8 cellular contexts compared by ENCODE assay signal in the genomic region with DNA sequence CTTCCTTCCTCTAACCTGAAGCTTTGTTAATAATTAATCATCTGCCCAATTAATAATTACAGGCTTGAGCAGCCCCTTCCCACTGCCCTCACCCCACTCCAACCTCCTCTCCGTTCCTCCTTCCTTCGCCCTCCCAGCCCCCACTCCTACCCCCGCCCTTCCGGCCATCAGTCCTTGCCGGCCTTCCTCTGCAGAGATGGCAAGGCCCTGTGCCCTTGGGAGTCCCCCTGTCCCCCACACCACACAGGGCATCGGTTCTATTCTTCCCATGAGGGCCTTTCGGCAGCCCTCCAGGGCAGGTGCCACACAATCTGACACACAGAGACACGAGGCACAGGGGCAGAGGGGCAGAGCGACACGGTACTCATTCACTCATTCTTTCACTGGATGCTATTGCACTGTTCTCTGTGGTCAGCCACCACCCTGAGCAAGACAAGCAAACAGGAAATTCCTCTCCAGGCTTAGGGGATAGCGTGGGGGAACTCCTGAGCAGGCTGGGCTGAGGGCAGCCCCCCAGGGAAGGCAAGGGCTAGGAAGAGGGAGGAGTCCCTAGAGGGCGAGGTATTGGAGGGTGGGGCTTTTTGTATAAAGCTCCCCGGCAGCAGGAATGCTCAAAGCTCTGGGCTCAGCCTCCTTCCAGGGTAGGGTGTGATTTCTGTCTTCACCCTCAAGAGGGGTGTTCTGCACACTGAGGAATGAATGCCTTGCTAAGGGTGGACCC. TPM values are rescaled to one million over a fixed set of nuclear protein-coding genes. Genes with fewer than 3 reads are reported as not detected.
DNase-seq lines count a peak whose midpoint lies in the region; ATAC-seq and TF ChIP-seq lines count a peak whose summit lies in the region.

No MANE protein-coding gene starts in this region.

- peak overlapping the region in 5 of 7 donors; percentile 47 to 80 (median 68) for H3K27ac Mint-ChIP-seq in CD4-positive, alpha-beta memory T cell
- H3K27ac Mint-ChIP-seq in natural killer cell, result peak overlapping the region in 1 of 2 donors; percentile 66

- no peaks in the 10 kb centered on the region for H3K9me3 ChIP-seq in CD4-positive, alpha-beta memory T cell (ENCODE audit: control insufficient read depth in 1 of 2, low read length in 2 of 2)
- no peaks in the 10 kb centered on the region for H3K9me3 ChIP-seq in colonic mucosa

- H3K36me3 Mint-ChIP-seq in CD4-positive, alpha-beta memory T cell, result no peaks in the 10 kb centered on the region
- H3K36me3 Mint-ChIP-seq in natural killer cell, result no peaks in the 10 kb centered on the region

- H3K27me3 Mint-ChIP-seq in CD4-positive, alpha-beta memory T cell, result peaks cover 0 to 3% of the 10 kb centered on the region in 2 donors
- peaks cover 0 to 2% of the 10 kb centered on the region in 2 donors for H3K27me3 Mint-ChIP-seq in natural killer cell (ENCODE audit: low read depth in 2 of 2)

- H3K27ac ChIP-seq in CD4-positive, alpha-beta memory T cell (ENCODE audit: low read depth, low read length), result no peak overlapping the region
- peak overlapping the region; percentile 27 for H3K27ac ChIP-seq in colonic mucosa

- H3K4me1 ChIP-seq in CD4-positive, alpha-beta memory T cell (ENCODE audit: insufficient read depth, low read length), result peaks cover 19% of the 10 kb centered on the region
- H3K4me1 ChIP-seq in colonic mucosa, result peaks cover 35% of the 10 kb centered on the region

- POLR2A ChIA-PET in CD4-positive, alpha-beta memory T cell (lab: Charles Lee; ENCODE audit: partially characterized antibody), result no interaction called here

- H3K9me3 Mint-ChIP-seq in CD4-positive, alpha-beta memory T cell, result no peaks in the 10 kb centered on the region
- H3K9me3 Mint-ChIP-seq in natural killer cell, result no peaks in the 10 kb centered on the region

- H3K9ac ChIP-seq in colonic mucosa (ENCODE audit: low read depth in 2 of 2, low read length in 2 of 2), result peak overlapping the region in 1 of 2 donors; percentile 53

- TF ChIP-seq CTCF in colonic mucosa (IDR thresholded peaks at IDR 0.05) (no peak), natural killer cell (IDR thresholded peaks at IDR 0.05) (no peak)

- intact Hi-C loops in CD4-positive, alpha-beta memory T cell (cut with micrococcal nuclease), result no loop called here
- intact Hi-C loops in colonic mucosa (cut with DNase I) (no loop called here), natural killer cell (cut with micrococcal nuclease) (no loop called here)

- no peaks in the 10 kb centered on the region for H3K36me3 ChIP-seq in CD4-positive, alpha-beta memory T cell (ENCODE audit: insufficient read depth, low read length)
- H3K36me3 ChIP-seq in colonic mucosa, result no peaks in the 10 kb centered on the region

- DNase-seq in CD4-positive, alpha-beta memory T cell, result no peak
- DNase-seq in MV-4-11 (lab: John Stamatoyannopoulos, UW), result peak; percentile 37
- DNase-seq in colonic mucosa, result peak; percentile 59
- no peak for DNase-seq in natural killer cell
- DNase-seq in NCI-H524 (lab: John Stamatoyannopoulos, UW), result no peak
- DNase-seq in NCI-H2029 (lab: John Stamatoyannopoulos, UW), result no peak
- DNase-seq in CD1c-positive myeloid dendritic cell (ENCODE audit: extremely low spot score), result no peak

- H3K4me3 Mint-ChIP-seq in CD4-positive, alpha-beta memory T cell, result peak overlapping the region in 2 of 8 donors; percentile 36 to 67
- no peak overlapping the region for H3K4me3 Mint-ChIP-seq in natural killer cell

- CTCF ChIA-PET in CD4-positive, alpha-beta memory T cell (lab: Charles Lee; ENCODE audit: partially characterized antibody), result interaction anchor here (0.6 to 1.4 kb wide), 3 partner anchors 30 to 788 kb away, joined by 3 to 5 read pairs (median 4); a partner anchor contains a TSS

- no peaks in the 10 kb centered on the region for H3K27me3 ChIP-seq in CD4-positive, alpha-beta memory T cell (ENCODE audit: insufficient read depth, low read length)
- H3K27me3 ChIP-seq in colonic mucosa, result no peaks in the 10 kb centered on the region

- H3K4me3 ChIP-seq in CD4-positive, alpha-beta memory T cell (ENCODE audit: low read length in 2 of 2), result no peak overlapping the region
- no peak overlapping the region for H3K4me3 ChIP-seq in colonic mucosa

- H3K4me1 Mint-ChIP-seq in CD4-positive, alpha-beta memory T cell, result peaks cover 7 to 22% (median 14%) of the 10 kb centered on the region in 4 donors
- H3K4me1 Mint-ChIP-seq in natural killer cell, result peaks cover 6 to 16% of the 10 kb centered on the region in 2 donors

- ATAC-seq in GM19452 (IDR thresholded peaks at IDR 0.05; ENCODE audit: unreplicated experiment) (peak; percentile 60), natural killer cell (peak; percentile 33 to 67 (median 65))

RNA-seq across cellular contexts. Expression of a gene that starts 14.8 kb away (rescaled TPM):
- total RNA-seq in CD4-positive, alpha-beta memory T cell, result under 1 TPM; 0.19 to 0.73 TPM
- not detected for polyA plus RNA-seq in CD4-positive, alpha-beta memory T cell
- total RNA-seq in colonic mucosa (10 to 100 TPM in 1 of 2 donors, 1 to 10 TPM in 1; 8.9 to 19.1 TPM), natural killer cell (10 to 100 TPM in 1 of 3 donors, under 1 TPM in 2; 0.09 to 13.7 (median 0.11) TPM)

RNA-seq across cellular contexts. Expression of a gene that starts 30.5 kb away (rescaled TPM):
- total RNA-seq in CD4-positive, alpha-beta memory T cell, result 10 to 100 TPM; 40.5 to 44.3 TPM
- 10 to 100 TPM; 15.4 to 27.5 TPM for polyA plus RNA-seq in CD4-positive, alpha-beta memory T cell
- total RNA-seq in colonic mucosa, result 10 to 100 TPM; 28.6 to 36.6 TPM
- total RNA-seq in natural killer cell, result 10 to 100 TPM; 16.1 to 27.6 (median 25.1) TPM

RNA-seq across cellular contexts. Expression of a gene that starts 48.8 kb away (rescaled TPM):
- total RNA-seq in CD4-positive, alpha-beta memory T cell, result 100 to 1,000 TPM; 265 to 278 TPM
- 100 to 1,000 TPM in 1 of 2 donors, 10 to 100 TPM in 1; 44.4 to 109 TPM for polyA plus RNA-seq in CD4-positive, alpha-beta memory T cell
- total RNA-seq in colonic mucosa, result 100 to 1,000 TPM; 279 to 302 TPM
- 100 to 1,000 TPM; 235 to 242 (median 238) TPM for total RNA-seq in natural killer cell

Comparison
In these comparisons a context has a peak if more than half of its experiments do, and no peak if none do; other contexts are left out.
1. DNase-seq: peak in MV-4-11 (single experiment) and colonic mucosa (single experiment); none in CD4-positive, alpha-beta memory T cell (0 of 5), natural killer cell (single experiment), NCI-H524 (0 of 2), NCI-H2029 (single experiment) and CD1c-positive myeloid dendritic cell (single experiment).